ENCODE assay signal across 16 cellular contexts in genomic region chr11:119367661-119368120, GRCh38. TPM values are rescaled to one million over a fixed set of nuclear protein-coding genes. Genes with fewer than 3 reads are reported as not detected.
DNase-seq lines count a peak whose midpoint lies in the region; ATAC-seq and TF ChIP-seq lines count a peak whose summit lies in the region.
"Had no signal": no experiment of that assay in that cellular context is flagged by ENCODE, and none has a peak within 500 bp of the region (broad histone marks: within the 10 kb centered on the region; RNA-seq: fewer than 3 reads in every experiment).

No MANE protein-coding gene starts in this region.

- peaks cover 43 to 61% of the 10 kb centered on the region in 2 donors for H3K27me3 Mint-ChIP-seq in T-cell

- peak overlapping the region; percentile 44 for H2AFZ ChIP-seq in IMR-90 (replicated peaks; ENCODE audit: low read length, poor library complexity)

- no peak for TF ChIP-seq RAD21 in IMR-90 (IDR thresholded peaks at IDR 0.05; ENCODE audit: low read length)

- H3K36me3 ChIP-seq in IMR-90 (ENCODE audit: control insufficient read depth, insufficient read depth, low read length) (no peaks in the 10 kb centered on the region), heart right ventricle (no peaks in the 10 kb centered on the region)

- no peak overlapping the region for H3K14ac ChIP-seq in IMR-90 (replicated peaks; ENCODE audit: low read depth, low read length)

- peak overlapping the region; percentile 52 for H2AK5ac ChIP-seq in IMR-90 (ENCODE audit: low read depth, low read length)

- peaks cover 20% of the 10 kb centered on the region for H3K4me1 ChIP-seq in IMR-90 (ENCODE audit: control insufficient read depth, insufficient read depth, low read length)
- peaks cover 28 to 97% (median 80%) of the 10 kb centered on the region in 9 donors for H3K4me1 ChIP-seq in heart right ventricle

- H3K4me2 ChIP-seq in IMR-90 (ENCODE audit: low read depth, low read length): no peak overlapping the region

- no TSS peak for BruUV-seq in IMR-90 (replicated peaks; lab: Mats Ljungman, UMichigan)

- H4K91ac ChIP-seq in IMR-90 (ENCODE audit: insufficient read depth, low read depth, low read length): no peak overlapping the region

- no peak overlapping the region for H3K56ac ChIP-seq in IMR-90 (ENCODE audit: extremely low read depth, insufficient read depth, low read length)

- H2BK120ac ChIP-seq in IMR-90 (ENCODE audit: low read depth, low read length): no peak overlapping the region

- H4K20me1 ChIP-seq in IMR-90 (ENCODE audit: insufficient read depth, low read length): no peaks in the 10 kb centered on the region; the same call in 1 of the 2 replicates

- no peak overlapping the region for H3K4me3 ChIP-seq in IMR-90 (ENCODE audit: insufficient read depth, low read depth, low read length)
- no peak overlapping the region for H3K4me3 ChIP-seq in heart right ventricle

- peaks cover 0 to 9% of the 10 kb centered on the region in 2 experiments; a peak in 1 of 4 replicates for H3K79me1 ChIP-seq in IMR-90 (ENCODE audit: low read depth in 1 of 2, low read length in 2 of 2)

- in situ Hi-C loops in IMR-90 (cut with MboI; ENCODE audit: low sequenced_read_pairs): loop anchor here (25.0 kb wide), 1 partner anchor 745 kb away; no protein-coding TSS in a partner anchor

- H3K36me3 Mint-ChIP-seq in T-cell: no peaks in the 10 kb centered on the region
- H3K36me3 Mint-ChIP-seq: activated naive CD8-positive, alpha-beta T cell treated with anti-CD3 and anti-CD28 coated beads, Interleukin-2, amount 10 ng/mL, durations not matched to agents 7 days and 5 days; naive thymus-derived CD8-positive, alpha-beta T cell had no signal

- no peak overlapping the region for H3K27ac ChIP-seq in IMR-90 (ENCODE audit: insufficient read depth, low read length)
- H3K27ac ChIP-seq in heart right ventricle: peak overlapping the region; percentile 79 to 98 (median 90)
- H3K27ac ChIP-seq: C4-2B had no signal

- H3K9me3 ChIP-seq in IMR-90 (ENCODE audit: control insufficient read depth, insufficient read depth, low read length) (no peaks in the 10 kb centered on the region), heart right ventricle (no peaks in the 10 kb centered on the region)

- 0 out of 2 replicates have a peak overlapping the region, but pooled peaks have one; percentile 34 for H2BK20ac ChIP-seq in IMR-90 (ENCODE audit: low read depth, low read length)

- peak overlapping the region; percentile 3 for H2AK9ac ChIP-seq in IMR-90 (replicated peaks; ENCODE audit: low read depth, low read length, poor library complexity)

- no peak overlapping the region for H4K8ac ChIP-seq in IMR-90 (ENCODE audit: low read depth in 2 of 2, low read length in 2 of 2)

- CTCF ChIA-PET in IMR-90 (lab: Yijun Ruan, JAX) (interaction anchor here (0.9 to 5.3 kb wide), 3 partner anchors 11 to 29 kb away, joined by 3 to 30 read pairs (median 7); partner anchors contain the start of gene USP2), T-cell (lab: Charles Lee) (interaction anchor here in 1 of 2 donors (1.1 to 1.3 kb wide), 2 partner anchors 9 to 12 kb away, joined by 3 read pairs; no protein-coding TSS in a partner anchor)

- DNase-seq in IMR-90: no peak
- DNase-seq in SKM-1 treated with dmso at 0.1 percent for 144 hours (lab: John Stamatoyannopoulos, UW; ENCODE audit: unreplicated experiment): peak; percentile 89
- DNase-seq in heart right ventricle: no peak
- DNase-seq in sciatic nerve (ENCODE audit: low spot score): no peak
- DNase-seq in T-cell: no peak
- DNase-seq in GM19238 (ENCODE audit: insufficient read length, low spot score): no peak
- DNase-seq in inferior parietal cortex (ENCODE audit: extremely low spot score): no peak
- DNase-seq in NCI-H1930 (lab: John Stamatoyannopoulos, UW): no peak
- DNase-seq: activated naive CD8-positive, alpha-beta T cell treated with anti-CD3 and anti-CD28 coated beads, Interleukin-2, amount 10 ng/mL, durations not matched to agents 7 days and 5 days; effector memory CD4-positive, alpha-beta T cell; H9; Kasumi-1 had no signal

- dilution Hi-C loops in IMR-90 (cut with HindIII; ENCODE audit: low sequenced_read_pairs, unreplicated experiment): no loop called here

- no peak overlapping the region for H3K4me3 Mint-ChIP-seq in T-cell
- H3K4me3 Mint-ChIP-seq: activated naive CD8-positive, alpha-beta T cell treated with anti-CD3 and anti-CD28 coated beads, Interleukin-2, amount 10 ng/mL, durations not matched to agents 7 days and 5 days; H9; naive thymus-derived CD8-positive, alpha-beta T cell; T-helper 1 cell treated with Interleukin-12 subunit alpha and Interleukin-12 subunit beta and Interleukin-4 antibody, amounts not matched to agents 30 μg/mL and 1 μg/mL, for 36 hours had no signal

- H3K4me1 Mint-ChIP-seq in T-cell: peaks cover 8 to 13% (median 11%) of the 10 kb centered on the region in 3 donors

- ATAC-seq in IMR-90 (ENCODE audit: low read depth) (no peak), heart right ventricle (no peak), sciatic nerve (peak; percentile 38), T-cell (replicated peaks in 1 of 4) (no peak)
- ATAC-seq: naive thymus-derived CD8-positive, alpha-beta T cell had no signal

- no peak overlapping the region for H3K18ac ChIP-seq in IMR-90 (ENCODE audit: low read depth, low read length)

- H3K9me3 Mint-ChIP-seq in T-cell: no peaks in the 10 kb centered on the region
- H3K9me3 Mint-ChIP-seq: activated naive CD8-positive, alpha-beta T cell treated with anti-CD3 and anti-CD28 coated beads, Interleukin-2, amount 10 ng/mL, durations not matched to agents 7 days and 5 days; naive thymus-derived CD8-positive, alpha-beta T cell; T-helper 1 cell treated with Interleukin-12 subunit alpha and Interleukin-12 subunit beta and Interleukin-4 antibody, amounts not matched to agents 30 μg/mL and 1 μg/mL, for 36 hours had no signal

- POLR2A ChIA-PET in IMR-90 (lab: Charles Lee; ENCODE audit: unreplicated experiment) (no interaction called here), T-cell (lab: Charles Lee) (interaction anchor here in 1 of 2 donors (0.5 to 0.6 kb wide), 2 partner anchors 19 to 820 kb away, joined by 3 to 9 read pairs; no protein-coding TSS in a partner anchor)

- no peak overlapping the region for H2BK5ac ChIP-seq in IMR-90 (ENCODE audit: low read depth, low read length, poor library complexity, severe bottlenecking)

- H3K27ac Mint-ChIP-seq in T-cell: no peak overlapping the region
- H3K27ac Mint-ChIP-seq: activated naive CD8-positive, alpha-beta T cell treated with anti-CD3 and anti-CD28 coated beads, Interleukin-2, amount 10 ng/mL, durations not matched to agents 7 days and 5 days; H9; naive thymus-derived CD8-positive, alpha-beta T cell; T-helper 1 cell treated with Interleukin-12 subunit alpha and Interleukin-12 subunit beta and Interleukin-4 antibody, amounts not matched to agents 30 μg/mL and 1 μg/mL, for 36 hours had no signal

- no peak for TF ChIP-seq POLR2A in IMR-90 (IDR thresholded peaks at IDR 0.05; ENCODE audit: low read depth, low read length)

- no peak overlapping the region for H4K5ac ChIP-seq in IMR-90 (ENCODE audit: low read depth, low read length)

- H2BK15ac ChIP-seq in IMR-90 (ENCODE audit: low read depth, low read length): no peak overlapping the region

- peak overlapping the region; percentile 27; the same call in 1 of the 2 replicates for H3K4ac ChIP-seq in IMR-90 (ENCODE audit: low read depth, low read length)

- H3K27me3 ChIP-seq in IMR-90 (ENCODE audit: control insufficient read depth, insufficient read depth, low read length) (no peaks in the 10 kb centered on the region), heart right ventricle (peaks cover 0 to 38% (median 0%) of the 10 kb centered on the region in 7 donors)

- TF ChIP-seq CTCF in IMR-90 (conservative IDR thresholded peaks at IDR 0.05; ENCODE audit: low read depth, low read length) (no peak), heart right ventricle (IDR thresholded peaks at IDR 0.05) (no peak)

- no peak overlapping the region for H3K23ac ChIP-seq in IMR-90 (ENCODE audit: low read depth, low read length)

- H3K9ac ChIP-seq in IMR-90 (ENCODE audit: low read depth, low read length): no peak overlapping the region

- WGBS in IMR-90 (ENCODE audit: extremely low coverage in 2 of 2, insufficient read length in 1 of 2), 2 experiments: 30% methylated on average over 2 of the region's 9 CpGs; no CpG with 5 or more reads in 1 of the 2 experiments
- 44 to 48% methylated on average over 9 of the region's 9 CpGs for WGBS in heart right ventricle, 2 donors

- intact Hi-C loops in IMR-90 (cut with micrococcal nuclease) (loop anchor here (10.0 kb wide), 1 partner anchor 357 kb away; the partner anchor contains the start of gene NECTIN1), heart right ventricle (cut with DNase I) (no loop called here), sciatic nerve (cut with DNase I) (no loop called here)

- peaks cover 25% of the 10 kb centered on the region for H3K9me1 ChIP-seq in IMR-90 (ENCODE audit: insufficient read depth, low read length)

RNA-seq across cellular contexts. Expression of gene USP2, which starts 13.8 kb away (rescaled TPM):
- total RNA-seq in IMR-90 (2012; rRNA removed) (under 0.01 and 0.18 TPM in 2 replicates), heart right ventricle (100 to 1,000 TPM in 9 of 10 donors, 10 to 100 TPM in 1; 87.0 to 183 (median 136) TPM), sciatic nerve (13.7 TPM), T-cell (1 to 10 TPM in 1 of 5 donors, under 1 TPM in 4; 0.13 to 3.2 (median 0.44) TPM)
- polyA plus RNA-seq in IMR-90 (2012; rRNA removed) (0.63 and 0.79 TPM in 2 replicates), heart right ventricle (10 to 100 TPM; 42.0 to 64.9 TPM)
- polyA plus RNA-seq in IMR-90 (2012; cell fraction: cytosol; rRNA removed): 0.25 and 0.74 TPM in 2 replicates
- 1.8 and 3.1 TPM in 2 replicates for polyA plus RNA-seq in IMR-90 (2012; cell fraction: nucleus; rRNA removed; ENCODE audit: low replicate concordance)

RNA-seq across cellular contexts. Expression of gene MFRP, which starts 21.2 kb away (rescaled TPM):
- not detected in 2 replicates for total RNA-seq in IMR-90 (2012; rRNA removed)
- not detected in 2 replicates for polyA plus RNA-seq in IMR-90 (2012; rRNA removed)
- polyA plus RNA-seq in IMR-90 (2012; cell fraction: cytosol; rRNA removed): 0.02 and 0.05 TPM in 2 replicates
- polyA plus RNA-seq in IMR-90 (2012; cell fraction: nucleus; rRNA removed; ENCODE audit: low replicate concordance): not detected in 2 replicates
- total RNA-seq in heart right ventricle: not detected
- under 1 TPM in 1 of 2 donors, not detected in 1; 0.04 TPM for polyA plus RNA-seq in heart right ventricle
- total RNA-seq in sciatic nerve: not detected
- not detected for total RNA-seq in T-cell
- total RNA-seq: activated CD8-positive, alpha-beta memory T cell treated with anti-CD3 and anti-CD28 coated beads for 36 hours; activated naive CD8-positive, alpha-beta T cell treated with anti-CD3 and anti-CD28 coated beads, Interleukin-2, amount 10 ng/mL, durations not matched to agents 7 days and 5 days; H9; naive thymus-derived CD8-positive, alpha-beta T cell had no signal
- polyA plus RNA-seq: naive thymus-derived CD8-positive, alpha-beta T cell had no signal

RNA-seq across cellular contexts. Expression of gene C1QTNF5, which starts 27.0 kb away (rescaled TPM):
- 1.9 and 2.0 TPM in 2 replicates for total RNA-seq in IMR-90 (2012; rRNA removed)
- 5.4 and 5.8 TPM in 2 replicates for polyA plus RNA-seq in IMR-90 (2012; rRNA removed)
- polyA plus RNA-seq in IMR-90 (2012; cell fraction: cytosol; rRNA removed): 5.1 and 9.5 TPM in 2 replicates
- polyA plus RNA-seq in IMR-90 (2012; cell fraction: nucleus; rRNA removed; ENCODE audit: low replicate concordance): 5.6 and 7.4 TPM in 2 replicates
- total RNA-seq in heart right ventricle: 10 to 100 TPM; 11.4 to 25.1 (median 19.9) TPM
- 10 to 100 TPM; 32.8 to 35.7 TPM for polyA plus RNA-seq in heart right ventricle
- 27.7 TPM for total RNA-seq in sciatic nerve
- total RNA-seq in T-cell: not detected
- total RNA-seq: activated CD8-positive, alpha-beta memory T cell treated with anti-CD3 and anti-CD28 coated beads for 36 hours; activated naive CD8-positive, alpha-beta T cell treated with anti-CD3 and anti-CD28 coated beads, Interleukin-2, amount 10 ng/mL, durations not matched to agents 7 days and 5 days; naive thymus-derived CD8-positive, alpha-beta T cell had no signal
- polyA plus RNA-seq: naive thymus-derived CD8-positive, alpha-beta T cell had no signal

RNA-seq across cellular contexts. Expression of gene RNF26, which starts 33.4 kb away (rescaled TPM):
- 3.4 and 3.6 TPM in 2 replicates for total RNA-seq in IMR-90 (2012; rRNA removed)
- polyA plus RNA-seq in IMR-90 (2012; rRNA removed): 36.7 and 38.1 TPM in 2 replicates
- 34.0 and 44.0 TPM in 2 replicates for polyA plus RNA-seq in IMR-90 (2012; cell fraction: cytosol; rRNA removed)
- polyA plus RNA-seq in IMR-90 (2012; cell fraction: nucleus; rRNA removed; ENCODE audit: low replicate concordance): 7.8 and 14.3 TPM in 2 replicates
- total RNA-seq in heart right ventricle: 10 to 100 TPM; 11.1 to 17.6 (median 13.4) TPM
- 10 to 100 TPM in 1 of 2 donors, 1 to 10 TPM in 1; 6.4 to 13.2 TPM for polyA plus RNA-seq in heart right ventricle
- total RNA-seq in sciatic nerve: 17.4 TPM
- total RNA-seq in T-cell: 10 to 100 TPM; 18.4 to 21.4 (median 20.3) TPM

RNA-seq across cellular contexts. Expression of gene MCAM, which starts 50.8 kb away (rescaled TPM):
- total RNA-seq in IMR-90 (2012; rRNA removed): 131 and 165 TPM in 2 replicates
- polyA plus RNA-seq in IMR-90 (2012; rRNA removed): 79.4 and 95.1 TPM in 2 replicates
- polyA plus RNA-seq in IMR-90 (2012; cell fraction: cytosol; rRNA removed): 197 and 220 TPM in 2 replicates
- 58.2 and 150 TPM in 2 replicates for polyA plus RNA-seq in IMR-90 (2012; cell fraction: nucleus; rRNA removed; ENCODE audit: low replicate concordance)
- total RNA-seq in heart right ventricle: 100 to 1,000 TPM in 4 of 10 donors, 10 to 100 TPM in 6; 37.8 to 136 (median 96.9) TPM
- 10 to 100 TPM; 35.8 to 97.5 TPM for polyA plus RNA-seq in heart right ventricle
- total RNA-seq in sciatic nerve: 146 TPM
- total RNA-seq in T-cell: 10 to 100 TPM in 1 of 5 donors, 1 to 10 TPM in 1, under 1 TPM in 3; 0.50 to 10.2 (median 0.76) TPM
